16 cellular contexts compared by ENCODE assay signal in genomic region chr4:53281438-53281837, GRCh38.
"Had no signal": no experiment of that assay in that cellular context is flagged by ENCODE, and none has a peak within 500 bp of the region (broad histone marks: within the 10 kb centered on the region; RNA-seq: fewer than 3 reads in every experiment).

No MANE protein-coding gene starts in this region.

- FAIRE-seq: astrocyte, islet of Langerhans had no signal

- H3K27ac ChIP-seq: heart left ventricle, psoas muscle, stomach, thoracic aorta had no signal

- H3K27me3 ChIP-seq: heart left ventricle, stomach had no signal

- H3K4me1 ChIP-seq: heart left ventricle, psoas muscle, stomach had no signal

- DNase-seq: activated CD4-positive, alpha-beta T cell treated with anti-CD3 and anti-CD28 coated beads for 4 hours; activated CD8-positive, alpha-beta memory T cell treated with anti-CD3 and anti-CD28 coated beads, Interleukin-2, amount 50 U/mL, for 48 hours; activated CD8-positive, alpha-beta T cell treated with anti-CD3 and anti-CD28 coated beads, Interleukin-2, amount 10 ng/mL, durations not matched to agents 7 days and 5 days; activated naive CD8-positive, alpha-beta T cell treated with anti-CD3 and anti-CD28 coated beads, Interleukin-2, amount 10 ng/mL, durations not matched to agents 7 days and 5 days; effector memory CD4-positive, alpha-beta T cell; foreskin melanocyte; heart left ventricle; occipital lobe; psoas muscle; stimulated activated CD4-positive, alpha-beta T cell treated with anti-CD3 and anti-CD28 coated beads, Interleukin-2, amount 100 ng/mL, for 48 hours; stomach had no signal

- H3K9me3 ChIP-seq: heart left ventricle, stomach, thoracic aorta had no signal

- H3K4me3 ChIP-seq: heart left ventricle, psoas muscle, stomach, thoracic aorta had no signal

- H3K36me3 ChIP-seq: heart left ventricle, stomach, thoracic aorta had no signal

- ATAC-seq: activated CD8-positive, alpha-beta T cell treated with anti-CD3 and anti-CD28 coated beads, Interleukin-2, amount 10 ng/mL, durations not matched to agents 7 days and 5 days; heart left ventricle; left lobe of liver; psoas muscle; sciatic nerve had no signal
